ENCODE assay signal across 16 cellular contexts in the genomic region with DNA sequence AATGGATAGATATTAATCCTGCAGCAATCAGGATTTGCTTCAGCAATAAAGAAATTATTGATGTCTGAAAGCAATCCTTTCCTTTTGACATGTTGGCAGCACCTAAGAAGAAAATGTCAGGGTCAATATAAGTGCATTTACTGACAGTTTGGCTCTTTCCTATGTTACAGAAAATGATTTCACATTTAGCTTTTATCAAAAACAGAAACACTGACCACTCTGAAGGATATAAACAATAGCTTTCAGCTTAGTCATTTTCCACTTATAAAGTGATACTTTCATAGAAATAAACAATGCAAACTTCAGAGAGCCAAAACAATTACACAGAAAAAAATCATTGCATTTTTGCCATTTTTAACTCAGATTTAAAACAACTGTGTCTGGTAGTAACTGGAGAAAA.
A peak's percentile ranks its signal among the peaks of the same experiment; 100 is the strongest.
DNase-seq lines count a peak whose midpoint lies in the region; ATAC-seq and TF ChIP-seq lines count a peak whose summit lies in the region.
"Had no signal": no experiment of that assay in that cellular context is flagged by ENCODE, and none has a peak within 500 bp of the region (broad histone marks: within the 10 kb centered on the region; RNA-seq: fewer than 3 reads in every experiment).

No MANE protein-coding gene starts in this region.

- H3K27me3 ChIP-seq in SK-N-SH (ENCODE audit: insufficient read depth) (no peaks in the 10 kb centered on the region), fibroblast of lung (ENCODE audit: control insufficient read depth, insufficient read depth, low read length) (no peaks in the 10 kb centered on the region), skeletal muscle satellite cell (ENCODE audit: control insufficient read depth, insufficient read depth, low read length) (no peaks in the 10 kb centered on the region), esophagus squamous epithelium (no peaks in the 10 kb centered on the region)
- H3K27me3 ChIP-seq: spleen had no signal

- peaks cover 57% of the 10 kb centered on the region for H3K4me1 Mint-ChIP-seq in activated T-cell treated with anti-CD3 and anti-CD28 coated beads, Interleukin-2, amount 50 U/mL, for 72 hours (ENCODE audit: low read depth)
- peaks cover 38% of the 10 kb centered on the region for H3K4me1 Mint-ChIP-seq in activated T-cell treated with anti-CD3 and anti-CD28 coated beads, Interleukin-2, amount 50 U/mL, for 4 hours (ENCODE audit: low read depth)

- H3K9me3 Mint-ChIP-seq in activated T-cell treated with anti-CD3 and anti-CD28 coated beads, Interleukin-2, amount 50 U/mL, for 72 hours, result peaks cover 8% of the 10 kb centered on the region in 2 donors
- peaks cover 20% of the 10 kb centered on the region for H3K9me3 Mint-ChIP-seq in activated T-cell treated with anti-CD3 and anti-CD28 coated beads, Interleukin-2, amount 50 U/mL, for 4 hours

- no peak for TF ChIP-seq CTCF in SK-N-SH (IDR thresholded peaks at IDR 0.05)
- TF ChIP-seq CTCF in fibroblast of lung (conservative IDR thresholded peaks at IDR 0.05 in 1 of 2, IDR thresholded peaks at IDR 0.05 in 1 of 2; ENCODE audit: low read depth in 1 of 2, low read length in 2 of 2), result no peak
- TF ChIP-seq CTCF in esophagus squamous epithelium (IDR thresholded peaks at IDR 0.05), result no peak

- H4K20me1 ChIP-seq in SK-N-SH (ENCODE audit: insufficient read depth) (no peaks in the 10 kb centered on the region), fibroblast of lung (ENCODE audit: control insufficient read depth, extremely low read depth, insufficient read depth, low read length) (no peaks in the 10 kb centered on the region)

- peak; percentile 74 to 85 for TF ChIP-seq EP300 in SK-N-SH (IDR thresholded peaks at IDR 0.05; ENCODE audit: borderline replicate concordance in 1 of 2, low read depth in 1 of 2, low read length in 1 of 2)

- H3K9ac ChIP-seq in SK-N-SH, result peak overlapping the region; percentile 31; the same call in 1 of the 2 replicates
- no peak overlapping the region for H3K9ac ChIP-seq in fibroblast of lung (ENCODE audit: insufficient read depth, low read length)
- H3K9ac ChIP-seq in skeletal muscle satellite cell (ENCODE audit: low read depth, low read length), result no peak overlapping the region

- DNase-seq in activated T-cell treated with anti-CD3 and anti-CD28 coated beads, Interleukin-2, amount 50 U/mL, for 72 hours, result no peak
- no peak for DNase-seq in activated T-cell treated with anti-CD3 and anti-CD28 coated beads, Interleukin-2, amount 50 U/mL, for 4 hours
- DNase-seq in SK-N-SH (no peak), fibroblast of lung (ENCODE audit: low read depth in 2 of 2) (peak; percentile 35 to 72), esophagus squamous epithelium (lab: John Stamatoyannopoulos, UW) (no peak)
- DNase-seq: amniotic stem cell, kidney, NCI-H187 treated with DMSO at 0.1 percent for 48 hours, NCI-H510A treated with DMSO at 0.1 percent for 48 hours, OCI-M1, spleen, SW 1271, WERI-Rb-1 had no signal

- TF ChIP-seq RAD21 in SK-N-SH (IDR thresholded peaks at IDR 0.05; ENCODE audit: low read length), result no peak

- TF ChIP-seq POLR2A in esophagus squamous epithelium (IDR thresholded peaks at IDR 0.05), result no peak

- H3K27ac Mint-ChIP-seq in activated T-cell treated with anti-CD3 and anti-CD28 coated beads, Interleukin-2, amount 50 U/mL, for 72 hours, result no peak overlapping the region

- peaks cover 5 to 45% of the 10 kb centered on the region in 2 experiments; a peak in 3 of 4 replicates for H3K4me1 ChIP-seq in SK-N-SH (ENCODE audit: control insufficient read depth in 1 of 2, insufficient read depth in 2 of 2, low read depth in 1 of 2, low read length in 1 of 2)
- H3K4me1 ChIP-seq in fibroblast of lung (ENCODE audit: control insufficient read depth, extremely low read depth, insufficient read depth, low read length), result peaks cover 14% of the 10 kb centered on the region
- peaks cover 40% of the 10 kb centered on the region for H3K4me1 ChIP-seq in skeletal muscle satellite cell (ENCODE audit: control insufficient read depth, insufficient read depth, low read length)
- peaks cover 0 to 33% (median 12%) of the 10 kb centered on the region in 3 donors for H3K4me1 ChIP-seq in esophagus squamous epithelium

- peak overlapping the region; percentile 14 to 76; a peak in 3 of 4 replicates for H3K27ac ChIP-seq in SK-N-SH (ENCODE audit: low read depth in 2 of 2, low read length in 1 of 2)
- H3K27ac ChIP-seq in fibroblast of lung (ENCODE audit: insufficient read depth, low read length), result peak overlapping the region; percentile 13
- no peak overlapping the region for H3K27ac ChIP-seq in esophagus squamous epithelium
- H3K27ac ChIP-seq: spleen, WERI-Rb-1 had no signal

- H3K9me3 ChIP-seq in SK-N-SH, result 0 out of 2 replicates have a peak, but pooled peaks cover 5% of the 10 kb centered on the region
- no peaks in the 10 kb centered on the region for H3K9me3 ChIP-seq in fibroblast of lung (ENCODE audit: control insufficient read depth, insufficient read depth, low read depth, low read length)
- H3K9me3 ChIP-seq in skeletal muscle satellite cell (replicated peaks; ENCODE audit: low read length), result no peaks in the 10 kb centered on the region
- H3K9me3 ChIP-seq in esophagus squamous epithelium, result no peaks in the 10 kb centered on the region

- H3K4me3 ChIP-seq in SK-N-SH (ENCODE audit: low read depth in 2 of 2, low read length in 1 of 2) (no peak overlapping the region), fibroblast of lung (replicated peaks in 1 of 4; ENCODE audit: control extremely low read depth in 1 of 4, insufficient read depth in 1 of 4, low read depth in 3 of 4, low read length in 4 of 4) (no peak overlapping the region), skeletal muscle satellite cell (ENCODE audit: low read length) (no peak overlapping the region), esophagus squamous epithelium (no peak overlapping the region)
- H3K4me3 ChIP-seq: spleen had no signal

- peaks cover 20 to 40% of the 10 kb centered on the region in 2 donors for H3K36me3 Mint-ChIP-seq in activated T-cell treated with anti-CD3 and anti-CD28 coated beads, Interleukin-2, amount 50 U/mL, for 72 hours (ENCODE audit: insufficient read depth in 2 of 2)
- peaks cover 47% of the 10 kb centered on the region for H3K36me3 Mint-ChIP-seq in activated T-cell treated with anti-CD3 and anti-CD28 coated beads, Interleukin-2, amount 50 U/mL, for 4 hours (ENCODE audit: insufficient read depth)

- H3K4me2 ChIP-seq in SK-N-SH, result peak overlapping the region; percentile 39; the same call in 1 of the 2 replicates
- H3K4me2 ChIP-seq in fibroblast of lung (ENCODE audit: extremely low read depth, insufficient read depth, low read length), result peak overlapping the region; percentile 46
- peak overlapping the region; percentile 24 for H3K4me2 ChIP-seq in skeletal muscle satellite cell (ENCODE audit: low read length)

- intact Hi-C loops in esophagus squamous epithelium (cut with DNase I), result no loop called here

- POLR2A ChIA-PET in SK-N-SH (lab: Yijun Ruan, JAX), result no interaction called here

- H2AFZ ChIP-seq in SK-N-SH (ENCODE audit: low read depth) (no peak overlapping the region), fibroblast of lung (ENCODE audit: low read length) (no peak overlapping the region)

- peak overlapping the region; percentile 30 to 65 for H3K4me3 Mint-ChIP-seq in activated T-cell treated with anti-CD3 and anti-CD28 coated beads, Interleukin-2, amount 50 U/mL, for 72 hours
- no peak overlapping the region for H3K4me3 Mint-ChIP-seq in activated T-cell treated with anti-CD3 and anti-CD28 coated beads, Interleukin-2, amount 50 U/mL, for 4 hours

- peaks cover 38% of the 10 kb centered on the region for H3F3A ChIP-seq in SK-N-SH (replicated peaks; ENCODE audit: insufficient read depth)

- CTCF ChIA-PET in SK-N-SH (lab: Yijun Ruan, JAX), result no interaction called here

- no peaks in the 10 kb centered on the region for H3K27me3 Mint-ChIP-seq in activated T-cell treated with anti-CD3 and anti-CD28 coated beads, Interleukin-2, amount 50 U/mL, for 72 hours (ENCODE audit: low read depth)
- H3K27me3 Mint-ChIP-seq in activated T-cell treated with anti-CD3 and anti-CD28 coated beads, Interleukin-2, amount 50 U/mL, for 4 hours (ENCODE audit: low read depth), result no peaks in the 10 kb centered on the region

- H3K79me2 ChIP-seq in SK-N-SH (ENCODE audit: insufficient read depth) (no peaks in the 10 kb centered on the region), fibroblast of lung (ENCODE audit: control insufficient read depth, insufficient read depth, low read length) (no peaks in the 10 kb centered on the region)

- no peaks in the 10 kb centered on the region for H3K9me2 ChIP-seq in SK-N-SH

- H3K36me3 ChIP-seq in SK-N-SH (replicated peaks in 1 of 2; ENCODE audit: control insufficient read depth in 1 of 2, insufficient read depth in 2 of 2, low read length in 1 of 2), result no peaks in the 10 kb centered on the region
- no peaks in the 10 kb centered on the region for H3K36me3 ChIP-seq in fibroblast of lung (ENCODE audit: control insufficient read depth, insufficient read depth, low read length)
- no peaks in the 10 kb centered on the region for H3K36me3 ChIP-seq in skeletal muscle satellite cell (ENCODE audit: insufficient read depth, low read length)
- peaks cover 0 to 3% (median 0%) of the 10 kb centered on the region in 3 donors for H3K36me3 ChIP-seq in esophagus squamous epithelium
- H3K36me3 ChIP-seq: WERI-Rb-1 had no signal

- no peak for ATAC-seq in activated T-cell treated with anti-CD3 and anti-CD28 coated beads, Interleukin-2, amount 50 U/mL, for 72 hours (replicated peaks in 1 of 2)
- no peak for ATAC-seq in activated T-cell treated with anti-CD3 and anti-CD28 coated beads, Interleukin-2, amount 50 U/mL, for 4 hours
- ATAC-seq in HG03139 (IDR thresholded peaks at IDR 0.05; ENCODE audit: unreplicated experiment) (no peak), HG02571 (IDR thresholded peaks at IDR 0.05; ENCODE audit: unreplicated experiment) (no peak)

TF ChIP-seq in SK-N-SH, 30 proteins besides CTCF, POLR2A, EP300 and RAD21 (continues in another document):
- TF ChIP-seq EZH2phosphoT487 (IDR thresholded peaks at IDR 0.05; ENCODE audit: borderline replicate concordance, low read depth), result no peak
- TF ChIP-seq FOSL2 (IDR thresholded peaks at IDR 0.05; ENCODE audit: borderline replicate concordance, low read depth), result peak; percentile 42; the same call in 1 of the 2 replicates
- TF ChIP-seq, protein P1, sequence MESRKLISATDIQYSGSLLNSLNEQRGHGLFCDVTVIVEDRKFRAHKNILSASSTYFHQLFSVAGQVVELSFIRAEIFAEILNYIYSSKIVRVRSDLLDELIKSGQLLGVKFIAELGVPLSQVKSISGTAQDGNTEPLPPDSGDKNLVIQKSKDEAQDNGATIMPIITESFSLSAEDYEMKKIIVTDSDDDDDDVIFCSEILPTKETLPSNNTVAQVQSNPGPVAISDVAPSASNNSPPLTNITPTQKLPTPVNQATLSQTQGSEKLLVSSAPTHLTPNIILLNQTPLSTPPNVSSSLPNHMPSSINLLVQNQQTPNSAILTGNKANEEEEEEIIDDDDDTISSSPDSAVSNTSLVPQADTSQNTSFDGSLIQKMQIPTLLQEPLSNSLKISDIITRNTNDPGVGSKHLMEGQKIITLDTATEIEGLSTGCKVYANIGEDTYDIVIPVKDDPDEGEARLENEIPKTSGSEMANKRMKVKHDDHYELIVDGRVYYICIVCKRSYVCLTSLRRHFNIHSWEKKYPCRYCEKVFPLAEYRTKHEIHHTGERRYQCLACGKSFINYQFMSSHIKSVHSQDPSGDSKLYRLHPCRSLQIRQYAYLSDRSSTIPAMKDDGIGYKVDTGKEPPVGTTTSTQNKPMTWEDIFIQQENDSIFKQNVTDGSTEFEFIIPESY (IDR thresholded peaks at IDR 0.05; ENCODE audit: borderline replicate concordance, low read depth), result 0 out of 2 replicates have a peak, but pooled peaks have one; percentile 12

Comparison
In these comparisons a context has a peak if more than half of its experiments do, and no peak if none do; other contexts are left out.
1. DNase-seq: peak in fibroblast of lung (2 of 2); none in activated T-cell treated with anti-CD3 and anti-CD28 coated beads, Interleukin-2, amount 50 U/mL, for 72 hours (0 of 2), activated T-cell treated with anti-CD3 and anti-CD28 coated beads, Interleukin-2, amount 50 U/mL, for 4 hours (single experiment), SK-N-SH (single experiment) and esophagus squamous epithelium (single experiment).
2. H3K27ac ChIP-seq: peak in SK-N-SH (2 of 2) and fibroblast of lung (single experiment); none in esophagus squamous epithelium (0 of 4).
3. Peak in every context shown above with its lines, with median percentiles within 50 percentile points of each other: H3K4me2 ChIP-seq.